ENCODE assay signal across 9 cellular contexts in the genomic region with DNA sequence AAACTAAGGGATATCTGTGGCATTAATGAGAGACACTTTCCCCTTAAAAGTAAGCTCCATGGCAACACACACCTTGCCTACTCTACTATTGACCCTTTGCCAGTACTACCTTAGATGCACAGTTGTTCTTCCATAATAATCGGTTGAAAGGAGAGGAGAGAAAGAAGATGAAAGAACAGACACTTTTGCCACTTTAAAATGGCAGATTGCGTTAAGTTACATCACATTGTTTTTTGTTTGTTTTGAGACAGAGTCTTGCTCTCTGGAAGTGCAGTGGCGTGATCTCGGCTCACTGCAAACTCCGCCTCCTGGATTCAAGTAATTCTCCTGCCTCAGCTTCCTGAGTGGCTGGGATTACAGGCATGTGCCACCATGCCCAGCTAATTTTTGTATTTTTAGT.
"Had no signal": no experiment of that assay in that cellular context is flagged by ENCODE, and none has a peak within 500 bp of the region (broad histone marks: within the 10 kb centered on the region; RNA-seq: fewer than 3 reads in every experiment).

No MANE protein-coding gene starts in this region.

- H3K4me1 ChIP-seq: HAP-1 had no signal

- H3K9ac ChIP-seq: GM23248 had no signal

- H3K4me3 Mint-ChIP-seq: HFFc6 had no signal

- H3K27ac Mint-ChIP-seq: IgD-negative memory B cell had no signal

- H3K36me3 ChIP-seq: HAP-1 had no signal

- H3K4me3 ChIP-seq: GM23248, HAP-1 had no signal

- ATAC-seq: HCT116 had no signal

- H3K9me3 Mint-ChIP-seq: HFFc6, IgD-negative memory B cell had no signal

- H2AFZ ChIP-seq: GM23248 had no signal

- DNase-seq: GM23248, GOT3, H7, HFFc6, KG1 had no signal

- H3K27ac ChIP-seq: GM23248 had no signal

- FAIRE-seq: HTR-8/SVneo had no signal

- H3K27me3 Mint-ChIP-seq: IgD-negative memory B cell had no signal

- H3K9me3 ChIP-seq: HAP-1 had no signal
